8 cellular contexts compared by ENCODE assay signal in genomic region chr3:167684389-167684993, GRCh38. TPM values are rescaled to one million over a fixed set of nuclear protein-coding genes. Genes with fewer than 3 reads are reported as not detected.
A peak's percentile ranks its signal among the peaks of the same experiment; 100 is the strongest.
DNase-seq lines count a peak whose midpoint lies in the region; ATAC-seq, FAIRE-seq and TF ChIP-seq lines count a peak whose summit lies in the region.

No MANE protein-coding gene starts in this region.

- in situ Hi-C loops in IMR-90 (cut with MboI; ENCODE audit: low sequenced_read_pairs) = no loop called here

- no peaks in the 10 kb centered on the region for H3K27me3 Mint-ChIP-seq in activated CD4-positive, alpha-beta T cell treated with anti-CD3 and anti-CD28 coated beads for 36 hours
- no peaks in the 10 kb centered on the region for H3K27me3 Mint-ChIP-seq in astrocyte (ENCODE audit: low read depth, unreplicated experiment)

- no peak overlapping the region for H4K8ac ChIP-seq in IMR-90 (ENCODE audit: low read depth in 2 of 2, low read length in 2 of 2)

- no peak overlapping the region for H3K9ac ChIP-seq in IMR-90 (ENCODE audit: low read depth, low read length)
- H3K9ac ChIP-seq in astrocyte (ENCODE audit: low read length) = no peak overlapping the region

- peak; percentile 57 for ATAC-seq in activated CD4-positive, alpha-beta T cell treated with anti-CD3 and anti-CD28 coated beads for 36 hours
- peak; percentile 92 for ATAC-seq in GM21576 (IDR thresholded peaks at IDR 0.05; ENCODE audit: unreplicated experiment)
- ATAC-seq in IMR-90 (ENCODE audit: low read depth) = peak; percentile 65; the same call in 1 of the 2 replicates

- H3K4me2 ChIP-seq in IMR-90 (ENCODE audit: low read depth, low read length) (no peak overlapping the region), PC-9 (no peak overlapping the region), astrocyte (ENCODE audit: low read length) (no peak overlapping the region)

- H3K36me3 ChIP-seq in IMR-90 (ENCODE audit: control insufficient read depth, insufficient read depth, low read length) = peaks cover 3% of the 10 kb centered on the region
- H3K36me3 ChIP-seq in PC-9 (ENCODE audit: low read depth) = peaks cover 14% of the 10 kb centered on the region
- peaks cover 13% of the 10 kb centered on the region for H3K36me3 ChIP-seq in astrocyte (ENCODE audit: insufficient read depth, low read length)

- H3K79me2 ChIP-seq in PC-9 (ENCODE audit: low read depth) (no peaks in the 10 kb centered on the region), astrocyte (ENCODE audit: insufficient read depth, low read length) (no peaks in the 10 kb centered on the region)

- no peak overlapping the region for H2AK9ac ChIP-seq in IMR-90 (replicated peaks; ENCODE audit: low read depth, low read length, poor library complexity)

- H3K4me1 Mint-ChIP-seq in activated CD4-positive, alpha-beta T cell treated with anti-CD3 and anti-CD28 coated beads for 36 hours = peaks cover 9% of the 10 kb centered on the region
- H3K4me1 Mint-ChIP-seq in astrocyte (ENCODE audit: low read depth, unreplicated experiment) = peaks cover 2% of the 10 kb centered on the region

- H2BK20ac ChIP-seq in IMR-90 (ENCODE audit: low read depth, low read length) = no peak overlapping the region

- peak; percentile 18; the same call in 1 of the 2 replicates for TF ChIP-seq RAD21 in IMR-90 (IDR thresholded peaks at IDR 0.05; ENCODE audit: low read length)

- no peak overlapping the region for H2BK15ac ChIP-seq in IMR-90 (ENCODE audit: low read depth, low read length)

- H3K79me1 ChIP-seq in IMR-90 (ENCODE audit: low read depth in 1 of 2, low read length in 2 of 2) = no peaks in the 10 kb centered on the region; a peak in 1 of 4 replicates

- FAIRE-seq in astrocyte (lab: Jason Lieb, UNC) = no peak

- H3K9me3 ChIP-seq in IMR-90 (ENCODE audit: control insufficient read depth, insufficient read depth, low read length) (no peaks in the 10 kb centered on the region), PC-9 (ENCODE audit: insufficient read depth, low read depth) (no peaks in the 10 kb centered on the region), astrocyte (ENCODE audit: insufficient read depth, low read depth, low read length) (no peaks in the 10 kb centered on the region)

- no peak overlapping the region for H4K5ac ChIP-seq in IMR-90 (ENCODE audit: low read depth, low read length)

- no peak overlapping the region for H2AK5ac ChIP-seq in IMR-90 (ENCODE audit: low read depth, low read length)

- dilution Hi-C loops in IMR-90 (cut with HindIII; ENCODE audit: low sequenced_read_pairs, unreplicated experiment) = no loop called here

- POLR2A ChIA-PET in activated CD4-positive, alpha-beta T cell treated with anti-CD3 and anti-CD28 coated beads for 36 hours (lab: Charles Lee) = no interaction called here
- POLR2A ChIA-PET in IMR-90 (lab: Charles Lee; ENCODE audit: unreplicated experiment) = no interaction called here
- POLR2A ChIA-PET in PC-9 (lab: Charles Lee; ENCODE audit: unreplicated experiment) = no interaction called here

- H4K91ac ChIP-seq in IMR-90 (ENCODE audit: insufficient read depth, low read depth, low read length) = no peak overlapping the region

- BruUV-seq in IMR-90 (replicated peaks; lab: Mats Ljungman, UMichigan) (no TSS peak), PC-9 (replicated peaks; lab: Mats Ljungman, UMichigan) (no TSS peak)

- H2BK5ac ChIP-seq in IMR-90 (ENCODE audit: low read depth, low read length, poor library complexity, severe bottlenecking) = no peak overlapping the region

- no peak for TF ChIP-seq POLR2A in IMR-90 (IDR thresholded peaks at IDR 0.05; ENCODE audit: low read depth, low read length)

- no peak overlapping the region for H3K18ac ChIP-seq in IMR-90 (ENCODE audit: low read depth, low read length)

- H3K23ac ChIP-seq in IMR-90 (ENCODE audit: low read depth, low read length) = no peak overlapping the region

- H3K27ac Mint-ChIP-seq in activated CD4-positive, alpha-beta T cell treated with anti-CD3 and anti-CD28 coated beads for 36 hours = no peak overlapping the region
- H3K27ac Mint-ChIP-seq in astrocyte (ENCODE audit: unreplicated experiment) = no peak overlapping the region

- no peaks in the 10 kb centered on the region for H3K27me3 ChIP-seq in IMR-90 (ENCODE audit: control insufficient read depth, insufficient read depth, low read length)
- no peaks in the 10 kb centered on the region for H3K27me3 ChIP-seq in PC-9 (ENCODE audit: insufficient read depth, low read depth)
- H3K27me3 ChIP-seq in astrocyte (ENCODE audit: insufficient read depth, low read length) = no peaks in the 10 kb centered on the region

- no peaks in the 10 kb centered on the region for H3K9me1 ChIP-seq in IMR-90 (ENCODE audit: insufficient read depth, low read length)

- H2AFZ ChIP-seq in IMR-90 (replicated peaks; ENCODE audit: low read length, poor library complexity) (no peak overlapping the region), PC-9 (no peak overlapping the region), astrocyte (ENCODE audit: low read depth, low read length) (no peak overlapping the region)

- H3K9me2 ChIP-seq in PC-9 (ENCODE audit: insufficient read depth) = no peaks in the 10 kb centered on the region

- H3K4me1 ChIP-seq in IMR-90 (ENCODE audit: control insufficient read depth, insufficient read depth, low read length) (no peaks in the 10 kb centered on the region), PC-9 (replicated peaks; ENCODE audit: insufficient read depth) (no peaks in the 10 kb centered on the region), astrocyte (ENCODE audit: insufficient read depth, low read length) (no peaks in the 10 kb centered on the region)

- H3K56ac ChIP-seq in IMR-90 (ENCODE audit: extremely low read depth, insufficient read depth, low read length) = no peak overlapping the region

- H3F3A ChIP-seq in PC-9 (ENCODE audit: insufficient read depth, low read depth) = 0 out of 2 replicates have a peak, but pooled peaks cover 9% of the 10 kb centered on the region

- peak; percentile 47 for DNase-seq in activated CD4-positive, alpha-beta T cell treated with anti-CD3 and anti-CD28 coated beads for 36 hours
- DNase-seq in activated CD4-positive, alpha-beta T cell treated with anti-CD3 and anti-CD28 coated beads for 1 hour = no peak
- DNase-seq in IMR-90 (peak; percentile 58), PC-9 (peak; percentile 27 to 57), astrocyte (ENCODE audit: low read depth) (peak; percentile 23), iPS DF 19.7 (ENCODE audit: low read depth, low spot score) (peak; percentile 12)
- peak; percentile 30 for DNase-seq in stimulated activated CD4-positive, alpha-beta T cell treated with anti-CD3 and anti-CD28 coated beads, Interleukin-2, amount 100 ng/mL, for 4 hours (ENCODE audit: low read depth)

- CTCF ChIA-PET in activated CD4-positive, alpha-beta T cell treated with anti-CD3 and anti-CD28 coated beads for 36 hours (lab: Charles Lee) = interaction anchor here (0.7 to 1.7 kb wide), 15 partner anchors 9 to 304 kb away, joined by 3 to 15 read pairs (median 4); partner anchors contain the start of gene ZBBX
- CTCF ChIA-PET in IMR-90 (lab: Yijun Ruan, JAX) (interaction anchor here (0.6 to 1.7 kb wide), 3 partner anchors 9 to 1665 kb away, joined by 4 to 5 read pairs (median 4); no protein-coding TSS in a partner anchor), PC-9 (lab: Charles Lee) (interaction anchor here (1.3 kb wide), 1 partner anchor 304 kb away, joined by 3 read pairs; the partner anchor contains the start of gene ZBBX)

- no peak overlapping the region for H3K4me3 Mint-ChIP-seq in activated CD4-positive, alpha-beta T cell treated with anti-CD3 and anti-CD28 coated beads for 36 hours
- H3K4me3 Mint-ChIP-seq in astrocyte (ENCODE audit: unreplicated experiment) = no peak overlapping the region

- H3K4ac ChIP-seq in IMR-90 (ENCODE audit: low read depth, low read length) = no peak overlapping the region

- H3K4me3 ChIP-seq in IMR-90 (ENCODE audit: insufficient read depth, low read depth, low read length) (no peak overlapping the region), PC-9 (no peak overlapping the region), astrocyte (ENCODE audit: insufficient read depth, low read depth, low read length) (no peak overlapping the region)

- H4K20me1 ChIP-seq in IMR-90 (ENCODE audit: insufficient read depth, low read length) = no peaks in the 10 kb centered on the region
- H4K20me1 ChIP-seq in PC-9 (ENCODE audit: insufficient read depth) = no peaks in the 10 kb centered on the region; the same call in 1 of the 2 replicates
- no peaks in the 10 kb centered on the region for H4K20me1 ChIP-seq in astrocyte (ENCODE audit: insufficient read depth, low read length)

- H3K36me3 Mint-ChIP-seq in activated CD4-positive, alpha-beta T cell treated with anti-CD3 and anti-CD28 coated beads for 36 hours (ENCODE audit: low read depth) = peaks cover 30% of the 10 kb centered on the region
- peaks cover 3% of the 10 kb centered on the region for H3K36me3 Mint-ChIP-seq in astrocyte (ENCODE audit: low read depth, unreplicated experiment)

- H3K27ac ChIP-seq in IMR-90 (ENCODE audit: insufficient read depth, low read length) (no peak overlapping the region), PC-9 (no peak overlapping the region), astrocyte (ENCODE audit: low read depth, low read length) (no peak overlapping the region)

- H3K14ac ChIP-seq in IMR-90 (replicated peaks; ENCODE audit: low read depth, low read length) = no peak overlapping the region

- no peak overlapping the region for H2BK120ac ChIP-seq in IMR-90 (ENCODE audit: low read depth, low read length)

- no peaks in the 10 kb centered on the region for H3K9me3 Mint-ChIP-seq in activated CD4-positive, alpha-beta T cell treated with anti-CD3 and anti-CD28 coated beads for 36 hours (ENCODE audit: low read depth)
- H3K9me3 Mint-ChIP-seq in astrocyte (ENCODE audit: unreplicated experiment) = no peaks in the 10 kb centered on the region

- intact Hi-C loops in activated CD4-positive, alpha-beta T cell treated with anti-CD3 and anti-CD28 coated beads for 36 hours (cut with DNase I, micrococcal nuclease) = loop anchor here (1.0 to 2.0 kb wide), 2 partner anchors 198 to 304 kb away; partner anchors contain the start of gene ZBBX (in 2 of the 2)
- intact Hi-C loops in IMR-90 (cut with micrococcal nuclease) (loop anchor here (2.0 to 10.0 kb wide), 2 partner anchors 304 to 1670 kb away; partner anchors contain the start of gene ZBBX), PC-9 (cut with micrococcal nuclease; ENCODE audit: unreplicated experiment) (loop anchor here (2.0 kb wide), 1 partner anchor 278 kb away; no protein-coding TSS in a partner anchor)

- TF ChIP-seq CTCF in IMR-90 (conservative IDR thresholded peaks at IDR 0.05; ENCODE audit: low read depth, low read length) = peak; percentile 58
- peak; percentile 95 for TF ChIP-seq CTCF in PC-9 (conservative IDR thresholded peaks at IDR 0.05)
- peak; percentile 67 for TF ChIP-seq CTCF in astrocyte (IDR thresholded peaks at IDR 0.05; ENCODE audit: insufficient read depth, low read depth, low read length)

RNA-seq across cellular contexts. Expression of gene WDR49, which starts 30.7 kb away (rescaled TPM):
- total RNA-seq in activated CD4-positive, alpha-beta T cell treated with anti-CD3 and anti-CD28 coated beads for 36 hours = not detected
- not detected in 2 replicates for total RNA-seq in IMR-90 (2012; rRNA removed)
- not detected in 2 replicates for polyA plus RNA-seq in IMR-90 (2012; rRNA removed)
- polyA plus RNA-seq in IMR-90 (2012; cell fraction: cytosol; rRNA removed) = not detected in 2 replicates
- polyA plus RNA-seq in IMR-90 (2012; cell fraction: nucleus; rRNA removed; ENCODE audit: low replicate concordance) = not detected in 2 replicates
- total RNA-seq in PC-9 (2021) = 0.28 TPM in 1 of 2 replicates, not detected in the other
- total RNA-seq in astrocyte = 0.43 and 0.84 TPM in 2 replicates

RNA-seq across cellular contexts. Expression of gene PDCD10, which starts 50.2 kb away (rescaled TPM):
- 100 to 1,000 TPM in 1 of 2 experiments, 10 to 100 TPM in 1; 95.4 to 118 TPM for total RNA-seq in activated CD4-positive, alpha-beta T cell treated with anti-CD3 and anti-CD28 coated beads for 36 hours
- 36.7 and 63.0 TPM in 2 replicates for total RNA-seq in IMR-90 (2012; rRNA removed)
- 39.5 and 47.3 TPM in 2 replicates for polyA plus RNA-seq in IMR-90 (2012; rRNA removed)
- 4.4 and 10.5 TPM in 2 replicates for polyA plus RNA-seq in IMR-90 (2012; cell fraction: cytosol; rRNA removed)
- 1.2 and 14.0 TPM in 2 replicates for polyA plus RNA-seq in IMR-90 (2012; cell fraction: nucleus; rRNA removed; ENCODE audit: low replicate concordance)
- total RNA-seq in PC-9 (2021) = 79.5 and 84.6 TPM in 2 replicates
- total RNA-seq in astrocyte = 66.9 and 68.9 TPM in 2 replicates

RNA-seq across cellular contexts. Expression of gene SERPINI1, which starts 51.0 kb away (rescaled TPM):
- total RNA-seq in activated CD4-positive, alpha-beta T cell treated with anti-CD3 and anti-CD28 coated beads for 36 hours = 1 to 10 TPM; 1.2 to 1.4 TPM
- total RNA-seq in IMR-90 (2012; rRNA removed) (0.36 and 1.1 TPM in 2 replicates), PC-9 (2021) (2.4 and 2.6 TPM in 2 replicates), astrocyte (34.4 and 45.0 TPM in 2 replicates)
- polyA plus RNA-seq in IMR-90 (2012; rRNA removed) = 1.2 and 1.3 TPM in 2 replicates
- 0.25 and 0.33 TPM in 2 replicates for polyA plus RNA-seq in IMR-90 (2012; cell fraction: cytosol; rRNA removed)
- 0.10 and 0.33 TPM in 2 replicates for polyA plus RNA-seq in IMR-90 (2012; cell fraction: nucleus; rRNA removed; ENCODE audit: low replicate concordance)
